8 cellular contexts compared by ENCODE assay signal in genomic region chr12:57837779-57838562, GRCh38. TPM values are rescaled to one million over a fixed set of nuclear protein-coding genes. Genes with fewer than 3 reads are reported as not detected.
DNase-seq lines count a peak whose midpoint lies in the region; ATAC-seq and TF ChIP-seq lines count a peak whose summit lies in the region.

No MANE protein-coding gene starts in this region.

- CTCF ChIA-PET in CD4-positive, alpha-beta memory T cell (lab: Charles Lee; ENCODE audit: partially characterized antibody), result interaction anchor here (1.0 to 3.0 kb wide), 6 partner anchors 9 to 67 kb away, joined by 3 to 22 read pairs (median 4); partner anchors contain the start of genes CTDSP2 and TSFM

- H3K9me3 ChIP-seq in CD4-positive, alpha-beta memory T cell (ENCODE audit: control insufficient read depth in 1 of 2, low read length in 2 of 2), result no peaks in the 10 kb centered on the region
- H3K9me3 ChIP-seq in body of pancreas, result no peaks in the 10 kb centered on the region

- no peak for TF ChIP-seq POLR2A in body of pancreas (IDR thresholded peaks at IDR 0.05)

- peak overlapping the region; percentile 85 to 97 (median 93) for H3K27ac Mint-ChIP-seq in CD4-positive, alpha-beta memory T cell

- no peaks in the 10 kb centered on the region for H3K9me3 Mint-ChIP-seq in CD4-positive, alpha-beta memory T cell

- H3K36me3 Mint-ChIP-seq in CD4-positive, alpha-beta memory T cell, result peaks cover 0 to 7% of the 10 kb centered on the region in 2 donors

- intact Hi-C loops in CD4-positive, alpha-beta memory T cell (cut with micrococcal nuclease), result loop anchor here (1.0 kb wide), 1 partner anchor 9 kb away; no protein-coding TSS in a partner anchor
- intact Hi-C loops in body of pancreas (cut with DNase I), result no loop called here

- no peaks in the 10 kb centered on the region for H3K36me3 ChIP-seq in CD4-positive, alpha-beta memory T cell (ENCODE audit: insufficient read depth, low read length)
- H3K36me3 ChIP-seq in body of pancreas (replicated peaks in 1 of 2; ENCODE audit: insufficient read depth in 1 of 2, low read depth in 2 of 2), result no peaks in the 10 kb centered on the region

- H3K27ac ChIP-seq in CD4-positive, alpha-beta memory T cell (ENCODE audit: low read depth, low read length), result peak overlapping the region; percentile 74
- H3K27ac ChIP-seq in VCaP (peak overlapping the region; percentile 78), body of pancreas (peak overlapping the region in 2 of 4 donors; percentile 29 to 100)

- no peaks in the 10 kb centered on the region for H3K27me3 ChIP-seq in CD4-positive, alpha-beta memory T cell (ENCODE audit: insufficient read depth, low read length)
- no peaks in the 10 kb centered on the region for H3K27me3 ChIP-seq in body of pancreas

- H3K4me1 ChIP-seq in CD4-positive, alpha-beta memory T cell (ENCODE audit: insufficient read depth, low read length), result peaks cover 99% of the 10 kb centered on the region
- H3K4me1 ChIP-seq in body of pancreas, result peaks cover 99% of the 10 kb centered on the region

- H3K27me3 Mint-ChIP-seq in CD4-positive, alpha-beta memory T cell, result no peaks in the 10 kb centered on the region

- no peak overlapping the region for H3K4me3 ChIP-seq in CD4-positive, alpha-beta memory T cell (ENCODE audit: low read length in 2 of 2)
- H3K4me3 ChIP-seq in fibroblast of the aortic adventitia (ENCODE audit: low read depth, low read length) (peak overlapping the region; percentile 20), skeletal muscle cell (ENCODE audit: low read depth, low read length) (no peak overlapping the region), body of pancreas (no peak overlapping the region)

- 21 to 27% methylated on average over 4 to 5 of the region's 5 CpGs for WGBS in body of pancreas, 2 donors

- TF ChIP-seq CTCF in VCaP (conservative IDR thresholded peaks at IDR 0.05), result no peak
- TF ChIP-seq CTCF in fibroblast of the aortic adventitia (IDR thresholded peaks at IDR 0.05; ENCODE audit: insufficient read depth, low read length), result no peak
- no peak for TF ChIP-seq CTCF in body of pancreas (IDR thresholded peaks at IDR 0.05)

- peaks cover 85 to 99% (median 92%) of the 10 kb centered on the region in 4 donors for H3K4me1 Mint-ChIP-seq in CD4-positive, alpha-beta memory T cell

- ATAC-seq in HG03432 (IDR thresholded peaks at IDR 0.05; ENCODE audit: unreplicated experiment) (peak; percentile 27), body of pancreas (no peak)

- POLR2A ChIA-PET in CD4-positive, alpha-beta memory T cell (lab: Charles Lee; ENCODE audit: partially characterized antibody), result interaction anchor here (0.8 to 4.7 kb wide), 8 partner anchors 8 to 66 kb away, joined by 3 to 43 read pairs (median 6); partner anchors contain the start of genes AVIL, CTDSP2 and TSFM

- H3K4me3 Mint-ChIP-seq in CD4-positive, alpha-beta memory T cell, result peak overlapping the region in 7 of 8 donors; percentile 64 to 97 (median 77)

- peak in 3 of 5 donors; percentile 26 to 68 (median 38) for DNase-seq in CD4-positive, alpha-beta memory T cell
- DNase-seq in fibroblast of the aortic adventitia (ENCODE audit: low read depth) (peak; percentile 84), skeletal muscle cell (ENCODE audit: low read depth) (peak; percentile 56), C1 segment of cervical spinal cord (lab: John Stamatoyannopoulos, UW) (no peak), body of pancreas (no peak), NCI-H2081 treated with DMSO at 0.1 percent for 48 hours (lab: John Stamatoyannopoulos, UW) (no peak)

RNA-seq across cellular contexts. Expression of gene CTDSP2, which starts 8.6 kb away (rescaled TPM):
- total RNA-seq in CD4-positive, alpha-beta memory T cell, result 100 to 1,000 TPM; 274 to 285 TPM
- 10 to 100 TPM; 57.7 to 74.8 TPM for polyA plus RNA-seq in CD4-positive, alpha-beta memory T cell
- 90.7 and 128 TPM in 2 replicates for total RNA-seq in fibroblast of the aortic adventitia (ENCODE audit: low replicate concordance)
- total RNA-seq in body of pancreas, result 100 to 1,000 TPM in 1 of 2 donors, 10 to 100 TPM in 1; 82.1 to 125 TPM

RNA-seq across cellular contexts. Expression of gene AVIL, which starts 19.4 kb away (rescaled TPM):
- 10 to 100 TPM; 14.6 to 15.9 TPM for total RNA-seq in CD4-positive, alpha-beta memory T cell
- polyA plus RNA-seq in CD4-positive, alpha-beta memory T cell, result under 1 TPM in 1 of 2 donors, not detected in 1; 0.68 TPM
- total RNA-seq in fibroblast of the aortic adventitia (ENCODE audit: low replicate concordance) (2.5 and 3.5 TPM in 2 replicates), body of pancreas (10 to 100 TPM in 1 of 2 donors, 1 to 10 TPM in 1; 2.0 to 14.8 TPM)

RNA-seq across cellular contexts. Expression of gene TSFM, which starts 55.4 kb away (rescaled TPM):
- total RNA-seq in CD4-positive, alpha-beta memory T cell, result 10 to 100 TPM; 18.9 to 22.2 TPM
- polyA plus RNA-seq in CD4-positive, alpha-beta memory T cell, result 10 to 100 TPM; 23.2 to 32.5 TPM
- 16.2 and 19.9 TPM in 2 replicates for total RNA-seq in fibroblast of the aortic adventitia (ENCODE audit: low replicate concordance)
- total RNA-seq in body of pancreas, result 10 to 100 TPM in 1 of 2 donors, 1 to 10 TPM in 1; 9.2 to 18.4 TPM

Comparison
In these comparisons a context has a peak if more than half of its experiments do, and no peak if none do; other contexts are left out.
1. DNase-seq: peak in CD4-positive, alpha-beta memory T cell (3 of 5), fibroblast of the aortic adventitia (single experiment) and skeletal muscle cell (single experiment); none in C1 segment of cervical spinal cord (0 of 14), body of pancreas (0 of 4) and NCI-H2081 treated with DMSO at 0.1 percent for 48 hours (single experiment).